ENCODE assay signal across 26 cellular contexts in the genomic region with DNA sequence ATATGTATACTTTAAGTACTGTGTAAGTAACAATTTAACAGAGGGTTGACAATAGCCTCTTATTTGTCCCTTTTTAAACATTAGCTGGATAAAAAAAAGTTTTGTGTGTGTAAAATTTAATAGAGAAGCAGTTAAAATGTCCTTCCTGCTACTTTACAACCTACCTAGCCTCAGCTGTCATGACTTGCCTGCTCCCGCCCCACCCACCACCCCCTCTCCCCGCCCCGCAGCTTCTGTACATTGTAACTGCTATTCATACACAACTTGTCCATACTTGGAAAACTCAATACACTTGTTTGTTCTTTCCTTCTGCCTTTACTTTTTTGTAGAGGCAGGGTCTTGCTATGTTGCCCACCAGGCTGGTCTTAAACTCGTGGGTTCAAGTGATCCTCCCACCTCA.
"Had no signal": no experiment of that assay in that cellular context is flagged by ENCODE, and none has a peak within 500 bp of the region (broad histone marks: within the 10 kb centered on the region; RNA-seq: fewer than 3 reads in every experiment).

No MANE protein-coding gene starts in this region.

- H3K9ac ChIP-seq: neural progenitor cell, parathyroid adenoma had no signal

- H3K4me1 Mint-ChIP-seq: neural progenitor cell had no signal

- ATAC-seq: left lung; natural killer cell treated with Interleukin-12 subunit alpha and Interleukin-12 subunit beta and Interleukin-15 and Interleukin-18, amount 100 ng/mL, for 72 hours; sciatic nerve; stimulated activated naive CD8-positive, alpha-beta T cell treated with anti-CD3 and anti-CD28 coated beads, Interleukin-15, amount 100 ng/mL, for 72 hours had no signal

- H2AFZ ChIP-seq: neural progenitor cell, parathyroid adenoma had no signal

- H3K9me3 ChIP-seq: esophagus muscularis mucosa, left lung, right atrium auricular region, thyroid gland, upper lobe of left lung had no signal

- H3K4me1 ChIP-seq: neural progenitor cell, right atrium auricular region had no signal

- FAIRE-seq: colon, frontal cortex, kidney, urothelium cell line had no signal

- H3K27ac ChIP-seq: dorsolateral prefrontal cortex, epithelial cell of prostate, esophagus muscularis mucosa, left lung, neural progenitor cell, parathyroid adenoma, right atrium auricular region, thyroid gland, upper lobe of left lung had no signal

- H3K4me2 ChIP-seq: neural progenitor cell, smooth muscle cell had no signal

- H3K4me3 Mint-ChIP-seq: naive B cell; natural killer cell treated with Interleukin-12 subunit alpha and Interleukin-12 subunit beta and Interleukin-15 and Interleukin-18, amount 100 ng/mL, for 72 hours; neural progenitor cell; stimulated activated naive CD8-positive, alpha-beta T cell treated with anti-CD3 and anti-CD28 coated beads, Interleukin-15, amount 100 ng/mL, for 72 hours had no signal

- H3K27me3 ChIP-seq: dorsolateral prefrontal cortex, esophagus muscularis mucosa, left lung, neural progenitor cell, right atrium auricular region, thyroid gland, upper lobe of left lung had no signal

- H3K9me3 Mint-ChIP-seq: natural killer cell treated with Interleukin-12 subunit alpha and Interleukin-12 subunit beta and Interleukin-15 and Interleukin-18, amount 100 ng/mL, for 72 hours had no signal

- DNase-seq: central memory CD4-positive, alpha-beta T cell; dorsolateral prefrontal cortex; effector CD4-positive, alpha-beta T cell; kidney; left lung; naive B cell; stimulated activated CD4-positive, alpha-beta T cell treated with anti-CD3 and anti-CD28 coated beads, Interleukin-12 subunit alpha, Interleukin-12 subunit beta, amount 100 ng/mL, for 4 hours; stimulated activated CD4-positive, alpha-beta T cell treated with anti-CD3 and anti-CD28 coated beads, Interleukin-1b, Interleukin-23, amount 100 ng/mL, for 48 hours; stimulated activated CD4-positive, alpha-beta T cell treated with anti-CD3 and anti-CD28 coated beads, Interleukin-4, amount 100 ng/mL, for 1 hour; stimulated activated CD8-positive, alpha-beta memory T cell treated with anti-CD3 and anti-CD28 coated beads, Interleukin-4, amount 100 ng/mL, for 48 hours; stimulated activated naive CD4-positive, alpha-beta T cell; stimulated activated naive CD8-positive, alpha-beta T cell treated with anti-CD3 and anti-CD28 coated beads, Interleukin-15, amount 100 ng/mL, for 72 hours; thyroid gland; upper lobe of left lung had no signal

- H3K27ac Mint-ChIP-seq: natural killer cell treated with Interleukin-12 subunit alpha and Interleukin-12 subunit beta and Interleukin-15 and Interleukin-18, amount 100 ng/mL, for 72 hours; neural progenitor cell; progenitor cell of endocrine pancreas had no signal

- H3K27me3 Mint-ChIP-seq: naive B cell; natural killer cell treated with Interleukin-12 subunit alpha and Interleukin-12 subunit beta and Interleukin-15 and Interleukin-18, amount 100 ng/mL, for 72 hours; progenitor cell of endocrine pancreas; stimulated activated naive CD8-positive, alpha-beta T cell treated with anti-CD3 and anti-CD28 coated beads, Interleukin-15, amount 100 ng/mL, for 72 hours had no signal

- H3K4me3 ChIP-seq: dorsolateral prefrontal cortex, esophagus muscularis mucosa, left lung, neural progenitor cell, right atrium auricular region, smooth muscle cell, thyroid gland, upper lobe of left lung had no signal

- H3K36me3 ChIP-seq: left lung, neural progenitor cell, right atrium auricular region, thyroid gland, upper lobe of left lung had no signal
